In genomic region chr1:246753670-246754535, GRCh38 we compare ENCODE assay signal across 8 cellular contexts. TPM values are rescaled to one million over a fixed set of nuclear protein-coding genes. Genes with fewer than 3 reads are reported as not detected.
A peak's percentile ranks its signal among the peaks of the same experiment; 100 is the strongest.
DNase-seq lines count a peak whose midpoint lies in the region; ATAC-seq and TF ChIP-seq lines count a peak whose summit lies in the region.

No MANE protein-coding gene starts in this region.

- H3K27ac ChIP-seq in AG04450 (ENCODE audit: low read depth, low read length): no peak overlapping the region
- no peak overlapping the region for H3K27ac ChIP-seq in effector memory CD4-positive, alpha-beta T cell (ENCODE audit: insufficient read depth, low read length, poor library complexity, severe bottlenecking)

- CTCF ChIA-PET in AG04450 (lab: Charles Lee): interaction anchor here (0.6 to 3.5 kb wide), 19 partner anchors 10 to 256 kb away, joined by 3 to 18 read pairs (median 4); partner anchors contain the start of gene SMYD3

- no peaks in the 10 kb centered on the region for H3K9me3 ChIP-seq in AG04450 (ENCODE audit: control insufficient read depth, insufficient read depth, low read length)
- H3K9me3 ChIP-seq in effector memory CD4-positive, alpha-beta T cell (ENCODE audit: control insufficient read depth, low read length): no peaks in the 10 kb centered on the region

- peak; percentile 41 for DNase-seq in AG04450 (ENCODE audit: low read depth, low spot score)
- peak; percentile 25 for DNase-seq in NCI-H2227 treated with DMSO at 0.1 percent for 48 hours (lab: John Stamatoyannopoulos, UW)
- DNase-seq in activated CD4-positive, alpha-beta T cell treated with anti-CD3 and anti-CD28 coated beads, Interleukin-2, amount 50 U/mL, for 4 hours: peak; percentile 34 to 40
- DNase-seq in effector memory CD4-positive, alpha-beta T cell: peak; percentile 3 to 23 (median 13)
- DNase-seq in middle frontal gyrus (ENCODE audit: extremely low spot score, low spot score): peak; percentile 19
- DNase-seq in stimulated activated CD8-positive, alpha-beta memory T cell treated with anti-CD3 and anti-CD28 coated beads, Interleukin-7, amount 100 ng/mL, for 24 hours (ENCODE audit: low read depth): peak; percentile 37

- H3K4me3 ChIP-seq in AG04450 (ENCODE audit: low read depth, low read length): no peak overlapping the region
- H3K4me3 ChIP-seq in effector memory CD4-positive, alpha-beta T cell (ENCODE audit: insufficient read depth, low read depth, low read length, poor library complexity, severe bottlenecking): no peak overlapping the region

- no peaks in the 10 kb centered on the region for H3K27me3 ChIP-seq in AG04450 (ENCODE audit: control insufficient read depth, insufficient read depth, low read length)
- no peaks in the 10 kb centered on the region for H3K27me3 ChIP-seq in effector memory CD4-positive, alpha-beta T cell (replicated peaks; ENCODE audit: control insufficient read depth, insufficient read depth, low read length, poor library complexity, severe bottlenecking)

- POLR2A ChIA-PET in AG04450 (lab: Yijun Ruan, JAX): no interaction called here

- TF ChIP-seq CTCF in AG04450 (IDR thresholded peaks at IDR 0.05; ENCODE audit: low read depth, low read length): peak; percentile 85

- no peaks in the 10 kb centered on the region for H3K36me3 ChIP-seq in effector memory CD4-positive, alpha-beta T cell (ENCODE audit: control insufficient read depth, insufficient read depth, low read length)

- peak; percentile 61 for ATAC-seq in GM18508 (IDR thresholded peaks at IDR 0.05; ENCODE audit: insufficient read depth, unreplicated experiment)
- peak; percentile 84 for ATAC-seq in HG03039 (IDR thresholded peaks at IDR 0.05; ENCODE audit: unreplicated experiment)

- H3K4me1 ChIP-seq in effector memory CD4-positive, alpha-beta T cell (ENCODE audit: control insufficient read depth, insufficient read depth, low read length, poor library complexity, severe bottlenecking): no peaks in the 10 kb centered on the region

RNA-seq across cellular contexts. Expression of gene SCCPDH, which starts 29.7 kb away (rescaled TPM):
- polyA plus RNA-seq in AG04450 (2011; rRNA removed): 37.0 and 46.6 TPM in 2 replicates
- 13.1 and 21.9 TPM in 2 replicates for polyA minus RNA-seq in AG04450 (2011; rRNA and poly(A)+ RNA removed)
